Comparison of ENCODE assay signal across 19 cellular contexts in the genomic region with DNA sequence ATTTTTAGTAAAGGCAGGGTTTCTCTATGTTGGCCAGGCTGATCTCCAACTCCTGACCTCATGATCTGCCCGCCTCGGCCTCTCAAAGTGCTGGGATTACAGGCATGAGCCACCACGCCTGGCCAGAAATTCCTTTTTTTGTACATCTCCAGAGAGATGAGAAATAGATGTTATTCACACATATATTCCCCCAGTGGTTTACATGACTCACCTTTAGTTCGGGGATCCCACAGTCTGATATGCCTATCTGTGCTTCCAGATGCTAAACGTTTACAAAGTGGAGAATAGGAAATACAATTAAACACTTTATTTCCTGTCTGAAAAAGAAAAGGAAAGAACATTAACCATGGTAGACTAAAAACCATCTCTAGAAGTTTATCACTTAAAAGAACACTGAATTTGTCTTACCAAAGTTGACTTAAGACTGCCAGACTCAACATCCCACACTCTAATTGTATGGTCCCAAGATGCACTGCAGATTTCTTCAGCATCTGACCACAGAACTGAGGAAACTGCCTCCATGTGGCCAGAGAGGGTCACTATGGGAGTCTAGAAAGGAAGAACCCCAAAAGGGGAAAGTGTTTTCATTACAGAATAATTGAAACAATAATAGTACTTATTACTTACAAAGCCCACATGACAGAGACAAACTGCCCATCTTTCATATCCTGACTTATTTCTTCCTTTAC. TPM values are rescaled to one million over a fixed set of nuclear protein-coding genes. Genes with fewer than 3 reads are reported as not detected.
DNase-seq lines count a peak whose midpoint lies in the region; ATAC-seq and TF ChIP-seq lines count a peak whose summit lies in the region.
"Had no signal": no experiment of that assay in that cellular context is flagged by ENCODE, and none has a peak within 500 bp of the region (broad histone marks: within the 10 kb centered on the region; RNA-seq: fewer than 3 reads in every experiment).

No MANE protein-coding gene starts in this region.

- CTCF ChIA-PET in IMR-90 (lab: Yijun Ruan, JAX): interaction anchor here (0.6 kb wide), 2 partner anchors 310 to 612 kb away, joined by 3 read pairs; no protein-coding TSS in a partner anchor

- H3K56ac ChIP-seq in IMR-90 (ENCODE audit: extremely low read depth, insufficient read depth, low read length): no peak overlapping the region

- no peaks in the 10 kb centered on the region for H4K20me1 ChIP-seq in IMR-90 (ENCODE audit: insufficient read depth, low read length)
- H4K20me1 ChIP-seq: BLaER1 had no signal

- H3K9ac ChIP-seq in IMR-90 (ENCODE audit: low read depth, low read length): no peak overlapping the region
- H3K9ac ChIP-seq: BLaER1, parathyroid adenoma had no signal

- no TSS peak for BruUV-seq in IMR-90 (replicated peaks; lab: Mats Ljungman, UMichigan)

- dilution Hi-C loops in IMR-90 (cut with HindIII; ENCODE audit: low sequenced_read_pairs, unreplicated experiment): no loop called here

- H2BK120ac ChIP-seq in IMR-90 (ENCODE audit: low read depth, low read length): no peak overlapping the region

- no peak for TF ChIP-seq POLR2A in IMR-90 (IDR thresholded peaks at IDR 0.05; ENCODE audit: low read depth, low read length)

- no peak overlapping the region for H2AK9ac ChIP-seq in IMR-90 (replicated peaks; ENCODE audit: low read depth, low read length, poor library complexity)

- H3K4me3 ChIP-seq in AG09309 (ENCODE audit: control insufficient read depth, low read depth, low read length) (no peak overlapping the region), IMR-90 (ENCODE audit: insufficient read depth, low read depth, low read length) (no peak overlapping the region), H7 (ENCODE audit: insufficient read depth, low read depth, low read length) (no peak overlapping the region)
- H3K4me3 ChIP-seq: BLaER1, coronary artery had no signal

- H3K9me1 ChIP-seq in IMR-90 (ENCODE audit: insufficient read depth, low read length): no peaks in the 10 kb centered on the region

- H3K36me3 ChIP-seq in IMR-90 (ENCODE audit: control insufficient read depth, insufficient read depth, low read length): peaks cover 13% of the 10 kb centered on the region
- H3K36me3 ChIP-seq in H7 (replicated peaks; ENCODE audit: control insufficient read depth, insufficient read depth, low read length): peaks cover 17% of the 10 kb centered on the region

- TF ChIP-seq CTCF in AG09309 (IDR thresholded peaks at IDR 0.05; ENCODE audit: control insufficient read depth, insufficient read depth, low read depth, low read length, missing control alignments): peak; percentile 31
- peak; percentile 36 for TF ChIP-seq CTCF in IMR-90 (conservative IDR thresholded peaks at IDR 0.05; ENCODE audit: low read depth, low read length)

- no peak overlapping the region for H4K5ac ChIP-seq in IMR-90 (ENCODE audit: low read depth, low read length)

- no peaks in the 10 kb centered on the region for H3K4me1 ChIP-seq in IMR-90 (ENCODE audit: control insufficient read depth, insufficient read depth, low read length)
- H3K4me1 ChIP-seq: BLaER1, parathyroid adenoma had no signal

- WGBS in IMR-90 (ENCODE audit: extremely low coverage in 2 of 2, insufficient read length in 1 of 2), 2 experiments: no CpG with 5 or more reads among the region's 5 CpGs

- no peak overlapping the region for H2AK5ac ChIP-seq in IMR-90 (ENCODE audit: low read depth, low read length)

- no peak overlapping the region for H2BK5ac ChIP-seq in IMR-90 (ENCODE audit: low read depth, low read length, poor library complexity, severe bottlenecking)

- no peak overlapping the region for H4K91ac ChIP-seq in IMR-90 (ENCODE audit: insufficient read depth, low read depth, low read length)

- H3K23ac ChIP-seq in IMR-90 (ENCODE audit: low read depth, low read length): no peak overlapping the region

- H3K9me3 ChIP-seq in IMR-90 (ENCODE audit: control insufficient read depth, insufficient read depth, low read length): no peaks in the 10 kb centered on the region
- H3K9me3 ChIP-seq: BLaER1 had no signal

- intact Hi-C loops in IMR-90 (cut with micrococcal nuclease): no loop called here

- peak; percentile 78 for ATAC-seq in IMR-90 (ENCODE audit: low read depth)
- ATAC-seq in GM18909 (IDR thresholded peaks at IDR 0.05; ENCODE audit: poor library complexity, unreplicated experiment): no peak
- ATAC-seq: esophagus mucosa had no signal

- H3K27ac ChIP-seq in IMR-90 (ENCODE audit: insufficient read depth, low read length): no peak overlapping the region
- H3K27ac ChIP-seq: BLaER1, coronary artery, parathyroid adenoma had no signal

- H3K79me1 ChIP-seq in IMR-90 (ENCODE audit: low read depth in 1 of 2, low read length in 2 of 2): no peaks in the 10 kb centered on the region

- no peaks in the 10 kb centered on the region for H3K27me3 ChIP-seq in IMR-90 (ENCODE audit: control insufficient read depth, insufficient read depth, low read length)
- H3K27me3 ChIP-seq in H7 (ENCODE audit: control insufficient read depth, insufficient read depth, low read length): no peaks in the 10 kb centered on the region
- H3K27me3 ChIP-seq: BLaER1 had no signal

- no peak overlapping the region for H3K14ac ChIP-seq in IMR-90 (replicated peaks; ENCODE audit: low read depth, low read length)

- no peak overlapping the region for H3K4ac ChIP-seq in IMR-90 (ENCODE audit: low read depth, low read length)

- no peak overlapping the region for H3K18ac ChIP-seq in IMR-90 (ENCODE audit: low read depth, low read length)

- peak; percentile 24; the same call in 1 of the 2 replicates for TF ChIP-seq RAD21 in IMR-90 (IDR thresholded peaks at IDR 0.05; ENCODE audit: low read length)

- no peak overlapping the region for H2AFZ ChIP-seq in IMR-90 (replicated peaks; ENCODE audit: low read length, poor library complexity)
- H2AFZ ChIP-seq: parathyroid adenoma had no signal

- no peak overlapping the region for H2BK20ac ChIP-seq in IMR-90 (ENCODE audit: low read depth, low read length)

- H2BK15ac ChIP-seq in IMR-90 (ENCODE audit: low read depth, low read length): no peak overlapping the region

- H4K8ac ChIP-seq in IMR-90 (ENCODE audit: low read depth in 2 of 2, low read length in 2 of 2): no peak overlapping the region

- POLR2A ChIA-PET in IMR-90 (lab: Charles Lee; ENCODE audit: unreplicated experiment): no interaction called here

- in situ Hi-C loops in IMR-90 (cut with MboI; ENCODE audit: low sequenced_read_pairs): no loop called here

- no peak for DNase-seq in AG09309 (ENCODE audit: low read depth)
- peak; percentile 85 for DNase-seq in IMR-90
- peak; percentile 1 for DNase-seq in astrocyte of the hippocampus (ENCODE audit: low read depth, low spot score)
- peak; percentile 14 for DNase-seq in hepatic stellate cell (ENCODE audit: low spot score)
- no peak for DNase-seq in NCI-H2171 treated with DMSO at 0.1 percent for 48 hours (lab: John Stamatoyannopoulos, UW)
- DNase-seq in H7: no peak
- DNase-seq in stimulated activated CD4-positive, alpha-beta T cell treated with anti-CD3 and anti-CD28 coated beads, Interleukin-2, amount 100 ng/mL, for 24 hours: no peak
- DNase-seq: activated B cell treated with CpG ODN at 0.5 μM for 24 hours, activated gamma-delta T cell, left cardiac atrium, NCI-H2081, RPMI8226, small intestine, SW 1271 had no signal

- no peak overlapping the region for H3K4me2 ChIP-seq in IMR-90 (ENCODE audit: low read depth, low read length)
- H3K4me2 ChIP-seq: BLaER1 had no signal

TF ChIP-seq in IMR-90, 13 proteins besides CTCF, POLR2A, EP300 and RAD21:
- TF ChIP-seq, protein P1, sequence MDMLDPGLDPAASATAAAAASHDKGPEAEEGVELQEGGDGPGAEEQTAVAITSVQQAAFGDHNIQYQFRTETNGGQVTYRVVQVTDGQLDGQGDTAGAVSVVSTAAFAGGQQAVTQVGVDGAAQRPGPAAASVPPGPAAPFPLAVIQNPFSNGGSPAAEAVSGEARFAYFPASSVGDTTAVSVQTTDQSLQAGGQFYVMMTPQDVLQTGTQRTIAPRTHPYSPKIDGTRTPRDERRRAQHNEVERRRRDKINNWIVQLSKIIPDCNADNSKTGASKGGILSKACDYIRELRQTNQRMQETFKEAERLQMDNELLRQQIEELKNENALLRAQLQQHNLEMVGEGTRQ (IDR thresholded peaks at IDR 0.05; ENCODE audit: low read depth, low read length): no peak
- peak; percentile 40; the same call in 1 of the 2 replicates for TF ChIP-seq SMC3 (IDR thresholded peaks at IDR 0.05; ENCODE audit: low read depth, low read length)
- no peak for TF ChIP-seq BHLHE40 (IDR thresholded peaks at IDR 0.05; ENCODE audit: low read depth, low read length)
- no peak for TF ChIP-seq MXI1 (IDR thresholded peaks at IDR 0.05; ENCODE audit: borderline replicate concordance, low read depth, low read length)
- no peak for TF ChIP-seq MAFK (IDR thresholded peaks at IDR 0.05; ENCODE audit: low read depth, low read length)
- no peak for TF ChIP-seq CHD1 (IDR thresholded peaks at IDR 0.05; ENCODE audit: low read depth, low read length)
- TF ChIP-seq FOS (IDR thresholded peaks at IDR 0.05; ENCODE audit: low read depth, low read length): peak; percentile 35; the same call in 1 of the 2 replicates
- TF ChIP-seq RCOR1 (IDR thresholded peaks at IDR 0.05; ENCODE audit: insufficient replicate concordance, low read length): no peak

RNA-seq across cellular contexts. Expression of gene ICA1L, which starts 12.6 kb away (rescaled TPM):
- 1.8 and 1.9 TPM in 2 replicates for total RNA-seq in IMR-90 (2012; rRNA removed)
- 1.7 and 1.8 TPM in 2 replicates for polyA plus RNA-seq in IMR-90 (2012; rRNA removed)
- polyA plus RNA-seq in IMR-90 (2012; cell fraction: cytosol; rRNA removed): 0.34 and 0.48 TPM in 2 replicates
- 1.6 and 9.3 TPM in 2 replicates for polyA plus RNA-seq in IMR-90 (2012; cell fraction: nucleus; rRNA removed; ENCODE audit: low replicate concordance)
- 0.55 and 1.2 TPM in 2 replicates for total RNA-seq in H7 (2014; rRNA removed; shearing (Covaris generic))

RNA-seq across cellular contexts. Expression of gene WDR12, which starts 27.3 kb away (rescaled TPM):
- 8.6 and 12.2 TPM in 2 replicates for total RNA-seq in IMR-90 (2012; rRNA removed)
- polyA plus RNA-seq in IMR-90 (2012; rRNA removed): 11.1 and 17.0 TPM in 2 replicates
- 1.4 and 2.0 TPM in 2 replicates for polyA plus RNA-seq in IMR-90 (2012; cell fraction: cytosol; rRNA removed)
- polyA plus RNA-seq in IMR-90 (2012; cell fraction: nucleus; rRNA removed; ENCODE audit: low replicate concordance): 2.6 and 13.2 TPM in 2 replicates
- 123 and 130 TPM in 2 replicates for total RNA-seq in H7 (2014; rRNA removed; shearing (Covaris generic))

RNA-seq across cellular contexts. Expression of gene CARF, which starts 27.9 kb away (rescaled TPM):
- total RNA-seq in IMR-90 (2012; rRNA removed): 3.1 and 5.6 TPM in 2 replicates
- 2.4 and 2.7 TPM in 2 replicates for polyA plus RNA-seq in IMR-90 (2012; rRNA removed)
- 0.28 and 0.35 TPM in 2 replicates for polyA plus RNA-seq in IMR-90 (2012; cell fraction: cytosol; rRNA removed)
- 0.89 and 12.0 TPM in 2 replicates for polyA plus RNA-seq in IMR-90 (2012; cell fraction: nucleus; rRNA removed; ENCODE audit: low replicate concordance)
- total RNA-seq in H7 (2014; rRNA removed; shearing (Covaris generic)): 1.9 and 6.1 TPM in 2 replicates

Comparison
In these comparisons a context has a peak if more than half of its experiments do, and no peak if none do; other contexts are left out.
1. DNase-seq: peak in IMR-90 (single experiment), astrocyte of the hippocampus (single experiment) and hepatic stellate cell (single experiment); none in AG09309 (single experiment), NCI-H2171 treated with DMSO at 0.1 percent for 48 hours (single experiment), H7 (single experiment) and stimulated activated CD4-positive, alpha-beta T cell treated with anti-CD3 and anti-CD28 coated beads, Interleukin-2, amount 100 ng/mL, for 24 hours (0 of 2).